ENCODE assay signal across 22 cellular contexts in the genomic region with DNA sequence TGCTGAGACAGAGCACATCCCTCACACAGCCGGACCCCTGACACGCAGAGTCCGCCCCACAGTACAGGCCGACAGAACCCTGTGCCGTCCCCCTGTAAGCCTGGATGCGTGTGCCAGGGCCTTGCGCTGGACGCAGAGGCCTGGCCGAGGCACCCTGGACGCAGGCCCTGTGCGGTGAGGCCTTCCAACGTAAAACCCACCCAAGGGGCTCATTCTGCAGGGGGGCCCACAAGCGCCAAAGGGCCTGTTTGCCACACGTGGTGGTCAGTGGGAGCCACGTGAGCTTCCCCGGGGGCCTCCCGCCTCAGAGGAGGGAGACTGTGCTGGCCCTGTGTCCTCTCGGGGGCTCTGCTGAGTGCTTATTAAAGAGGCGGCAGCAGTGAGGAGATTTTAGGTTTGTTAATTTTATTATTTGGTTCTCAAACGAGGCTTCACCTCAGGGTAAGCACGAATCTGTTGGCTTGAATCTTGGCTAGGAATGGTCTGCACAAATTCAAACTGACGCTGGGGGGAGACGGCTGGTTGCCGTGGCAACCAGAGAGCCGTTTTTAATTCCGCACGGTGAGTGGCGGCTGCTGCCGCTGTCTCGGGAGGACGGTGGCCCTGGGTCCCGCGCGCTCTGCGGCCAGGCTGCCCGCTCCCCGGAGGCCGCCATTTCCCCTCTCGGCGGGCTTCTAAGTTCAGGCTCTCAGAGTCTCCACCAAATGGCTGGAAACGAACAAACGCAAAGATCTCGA. TPM values are rescaled to one million over a fixed set of nuclear protein-coding genes. Genes with fewer than 3 reads are reported as not detected.
DNase-seq lines count a peak whose midpoint lies in the region; ATAC-seq, FAIRE-seq and TF ChIP-seq lines count a peak whose summit lies in the region.
"Had no signal": no experiment of that assay in that cellular context is flagged by ENCODE, and none has a peak within 500 bp of the region (broad histone marks: within the 10 kb centered on the region; RNA-seq: fewer than 3 reads in every experiment).

No MANE protein-coding gene starts in this region.

- in situ Hi-C loops in HepG2 (cut with HindIII; ENCODE audit: extremely low pct_ligation_motif_present, low pct_unique_long_range_greater_than_20kb): no loop called here

- H3K79me1 ChIP-seq in H1 (ENCODE audit: low read depth, low read length): no peaks in the 10 kb centered on the region

- H4K8ac ChIP-seq in H1 (ENCODE audit: extremely low read depth, insufficient read depth, low read length): no peak overlapping the region

- no peak overlapping the region for H2BK20ac ChIP-seq in H1 (ENCODE audit: low read length)

- no peak overlapping the region for H2AFZ ChIP-seq in HepG2 (ENCODE audit: low read length)
- H2AFZ ChIP-seq in H1 (ENCODE audit: low read length): no peak overlapping the region

- H3K14ac ChIP-seq in H1 (ENCODE audit: insufficient read length): no peak overlapping the region

- no TSS peak for BruUV-seq in HepG2 (replicated peaks; lab: Mats Ljungman, UMichigan)

- H2BK120ac ChIP-seq in H1 (replicated peaks; ENCODE audit: low read depth, low read length): no peak overlapping the region

- H3K4ac ChIP-seq in H1 (replicated peaks; ENCODE audit: insufficient read length, low read depth, low read length): no peak overlapping the region

- H4K20me1 ChIP-seq in HepG2 (ENCODE audit: insufficient read depth, low read length): peaks cover 6% of the 10 kb centered on the region; the same call in 1 of the 2 replicates
- peaks cover 2 to 6% of the 10 kb centered on the region in 2 experiments for H4K20me1 ChIP-seq in H1 (replicated peaks in 1 of 2; ENCODE audit: control insufficient read depth in 1 of 2, insufficient read depth in 2 of 2, low read length in 2 of 2)

- H2AK5ac ChIP-seq in H1 (ENCODE audit: low read depth, low read length): no peak overlapping the region

- H3K9me3 ChIP-seq in HepG2 (ENCODE audit: low read length) (no peaks in the 10 kb centered on the region), right lobe of liver (no peaks in the 10 kb centered on the region), H1 (ENCODE audit: insufficient read depth in 2 of 2, low read depth in 1 of 2, low read length in 1 of 2) (no peaks in the 10 kb centered on the region)
- H3K9me3 ChIP-seq: HAP-1, SJSA1 had no signal

- no peak for ATAC-seq in HepG2
- ATAC-seq in right lobe of liver: no peak
- ATAC-seq: CD8-positive, alpha-beta T cell had no signal

- H3K9ac ChIP-seq in HepG2 (ENCODE audit: insufficient read depth, low read depth, low read length): no peak overlapping the region
- no peak overlapping the region for H3K9ac ChIP-seq in H1 (replicated peaks in 1 of 4; ENCODE audit: extremely low read depth in 1 of 4, low read depth in 3 of 4, low read length in 3 of 4)

- peaks cover 18 to 71% of the 10 kb centered on the region in 2 experiments for H3K27me3 ChIP-seq in HepG2 (ENCODE audit: control insufficient read depth in 1 of 2, insufficient read depth in 2 of 2, low read length in 2 of 2)
- H3K27me3 ChIP-seq in right lobe of liver: peaks cover 0 to 5% of the 10 kb centered on the region in 2 donors
- H3K27me3 ChIP-seq in H1 (replicated peaks in 1 of 4; ENCODE audit: control insufficient read depth in 3 of 4, extremely low read depth in 1 of 4, insufficient read depth in 3 of 4, low read length in 3 of 4): peaks cover 9 to 19% (median 17%) of the 10 kb centered on the region in 4 experiments

- no peak overlapping the region for H3K18ac ChIP-seq in H1 (ENCODE audit: extremely low read depth, low read length)

- no peak overlapping the region for H3K56ac ChIP-seq in H1 (replicated peaks; ENCODE audit: insufficient read length, low read depth, low read length)

- H3K36me3 ChIP-seq in HepG2 (replicated peaks in 1 of 2; ENCODE audit: control insufficient read depth in 1 of 2, insufficient read depth in 2 of 2, low read length in 2 of 2): no peaks in the 10 kb centered on the region
- no peaks in the 10 kb centered on the region for H3K36me3 ChIP-seq in right lobe of liver
- no peaks in the 10 kb centered on the region for H3K36me3 ChIP-seq in H1 (ENCODE audit: control insufficient read depth in 2 of 4, insufficient read depth in 4 of 4, low read length in 3 of 4)
- H3K36me3 ChIP-seq: HAP-1, SJSA1 had no signal

- no peak overlapping the region for H4K5ac ChIP-seq in H1 (ENCODE audit: insufficient read length, low read depth, low read length)

- DNase-seq in HepG2 (ENCODE audit: low spot score) (no peak), right lobe of liver (no peak), H1 (ENCODE audit: low read depth in 1 of 2, low spot score in 2 of 2) (no peak), midbrain (lab: John Stamatoyannopoulos, UW) (peak; percentile 26), GM12891 (ENCODE audit: insufficient read length, low spot score) (no peak), SIG-M5 treated with dmso at 0.1 percent for 504 hours (lab: John Stamatoyannopoulos, UW; ENCODE audit: unreplicated experiment) (no peak)
- DNase-seq in activated naive CD4-positive, alpha-beta T cell treated with Interleukin-2 at 50 U/mL for 16 hours: no peak
- DNase-seq: 8988T; AML-193; CD8-positive, alpha-beta T cell; KG1; NCI-H1092 treated with DMSO at 0.1 percent for 48 hours; NCI-H1436 treated with DMSO at 0.1 percent for 48 hours; NCI-H2029; NCI-H345; NCI-H524; OCI-M1 had no signal

- H3K4me3 ChIP-seq in HepG2 (replicated peaks in 1 of 3; ENCODE audit: insufficient read depth in 1 of 3, low read depth in 2 of 3, low read length in 3 of 3): no peak overlapping the region
- H3K4me3 ChIP-seq in right lobe of liver: no peak overlapping the region
- H3K4me3 ChIP-seq in H1 (ENCODE audit: extremely low read depth in 1 of 4, insufficient read depth in 2 of 4, low read depth in 3 of 4, low read length in 4 of 4): no peak overlapping the region
- H3K4me3 ChIP-seq: HAP-1, SJSA1 had no signal

- no peak overlapping the region for H3K23ac ChIP-seq in H1 (ENCODE audit: insufficient read length)

- no peak for TF ChIP-seq EP300 in HepG2 (IDR thresholded peaks at IDR 0.05; ENCODE audit: low read depth in 2 of 2, low read length in 2 of 2)
- no peak for TF ChIP-seq EP300 in HepG2 (CRISPR knock-in tag; IDR thresholded peaks at IDR 0.05; ENCODE audit: borderline replicate concordance)
- TF ChIP-seq EP300 in H1 (IDR thresholded peaks at IDR 0.05; ENCODE audit: borderline replicate concordance in 1 of 2, low read depth in 2 of 2, low read length in 2 of 2): no peak

- WGBS in HepG2 (ENCODE audit: low lambda C conversion rate): 22% methylated on average over 13 of the region's 43 CpGs
- WGBS in right lobe of liver (ENCODE audit: insufficient coverage, low coverage, low lambda C conversion rate, missing lambda C conversion rate): 48% methylated on average over 20 of the region's 43 CpGs
- 83% methylated on average over 35 of the region's 43 CpGs; no CpG with 5 or more reads in 1 of the 2 experiments for WGBS in H1 (ENCODE audit: extremely low coverage in 1 of 2, insufficient coverage in 1 of 2, insufficient read length in 1 of 2, insufficient replicate concordance in 2 of 2, low coverage in 1 of 2, low lambda C conversion rate in 2 of 2, missing lambda C conversion rate in 1 of 2), 2 experiments

- intact Hi-C loops in HepG2 (cut with micrococcal nuclease; ENCODE audit: unreplicated experiment): no loop called here
- intact Hi-C loops in right lobe of liver (cut with DNase I): no loop called here

- H3K27ac ChIP-seq in HepG2 (ENCODE audit: extremely low read length, insufficient read depth, low read length) (no peak overlapping the region), right lobe of liver (no peak overlapping the region), H1 (ENCODE audit: low read depth, low read length) (no peak overlapping the region), temporal lobe (ENCODE audit: low read depth, low read length) (peak overlapping the region; percentile 78)
- H3K27ac ChIP-seq: SJSA1 had no signal

- no peak for FAIRE-seq in HepG2 (lab: Jason Lieb, UNC)
- FAIRE-seq in H1 (lab: Jason Lieb, UNC): no peak
- no peak for FAIRE-seq in GM12891 (lab: Jason Lieb, UNC)
- FAIRE-seq: RCC 7860 had no signal

- CTCF ChIA-PET in HepG2 (lab: Yijun Ruan, JAX; ENCODE audit: low intra/inter-chr PET ratio, low total read pairs) (no interaction called here), H1 (lab: Charles Lee; ENCODE audit: partially characterized antibody) (interaction anchor here (1.6 kb wide), 1 partner anchor 10 kb away, joined by 3 read pairs; no protein-coding TSS in a partner anchor)

- H2BK15ac ChIP-seq in H1 (ENCODE audit: low read length): no peak overlapping the region

- POLR2A ChIA-PET in HepG2 (lab: Yijun Ruan, JAX): no interaction called here
- POLR2A ChIA-PET in H1 (lab: Charles Lee; ENCODE audit: partially characterized antibody): no interaction called here

- TF ChIP-seq POLR2A in HepG2 (IDR thresholded peaks at IDR 0.05; ENCODE audit: insufficient read depth in 1 of 2, low read depth in 2 of 2, low read length in 2 of 2) (no peak), right lobe of liver (IDR thresholded peaks at IDR 0.05) (no peak), H1 (IDR thresholded peaks at IDR 0.05; ENCODE audit: control extremely low read depth in 1 of 2, low read depth in 2 of 2, low read length in 2 of 2) (no peak), GM12891 (IDR thresholded peaks at IDR 0.05; ENCODE audit: low read depth, low read length) (no peak)

- TF ChIP-seq RAD21 in HepG2 (CRISPR knock-in tag; IDR thresholded peaks at IDR 0.05) (no peak), H1 (IDR thresholded peaks at IDR 0.05 in 1 of 2, conservative IDR thresholded peaks at IDR 0.05 in 1 of 2; ENCODE audit: low read depth in 2 of 2, low read length in 2 of 2) (no peak)

- H3K23me2 ChIP-seq in H1 (ENCODE audit: low read depth, low read length): peaks cover 4% of the 10 kb centered on the region; the same call in 1 of the 2 replicates

- H3K4me2 ChIP-seq in HepG2 (ENCODE audit: low read depth, low read length) (no peak overlapping the region), H1 (ENCODE audit: insufficient read depth in 1 of 2, low read depth in 2 of 2, low read length in 2 of 2) (no peak overlapping the region)

- H2BK12ac ChIP-seq in H1 (ENCODE audit: low read depth, low read length): no peak overlapping the region

- H4K91ac ChIP-seq in H1 (replicated peaks; ENCODE audit: insufficient read length, low read length): no peak overlapping the region

- H3K79me2 ChIP-seq in HepG2 (ENCODE audit: insufficient read depth, low read length): no peaks in the 10 kb centered on the region
- no peaks in the 10 kb centered on the region for H3K79me2 ChIP-seq in H1 (ENCODE audit: control insufficient read depth in 1 of 2, insufficient read depth in 2 of 2, low read length in 2 of 2)

- TF ChIP-seq CTCF in HepG2 (CRISPR knock-in tag; IDR thresholded peaks at IDR 0.05) (no peak), right lobe of liver (IDR thresholded peaks at IDR 0.05) (no peak), H1 (IDR thresholded peaks at IDR 0.05; ENCODE audit: control extremely low read depth in 1 of 3, insufficient read depth in 1 of 3, low read depth in 1 of 3, low read length in 3 of 3) (no peak)

- H3K4me1 ChIP-seq in HepG2 (ENCODE audit: insufficient read depth, low read length) (no peaks in the 10 kb centered on the region), right lobe of liver (peaks cover 0 to 1% (median 0%) of the 10 kb centered on the region in 4 donors), H1 (replicated peaks in 1 of 4; ENCODE audit: control insufficient read depth in 3 of 4, insufficient read depth in 4 of 4, low read length in 3 of 4) (no peaks in the 10 kb centered on the region; a peak in 2 of 7 replicates)
- H3K4me1 ChIP-seq: HAP-1, SJSA1 had no signal

- H2BK5ac ChIP-seq in H1 (ENCODE audit: low read depth, low read length): no peak overlapping the region

RNA-seq across cellular contexts. Expression of gene ADGRA1, which starts 4.9 kb away (rescaled TPM):
- total RNA-seq in HepG2 (2016; rRNA removed; fragmentation: Illumina TruSeq; extraction: Trizol) (not detected in 2 replicates), right lobe of liver (under 1 TPM in 5 of 6 experiments, not detected in 1; 0.10 to 0.46 (median 0.16) TPM), temporal lobe (3.9 TPM)
- not detected in 2 replicates for total RNA-seq in HepG2 (2016; cell fraction: cytosol; rRNA removed; fragmentation: Illumina TruSeq; extraction: Trizol; ENCODE audit: low read depth)
- total RNA-seq in HepG2 (2016; cell fraction: insoluble cytoplasmic fraction; rRNA removed; fragmentation: Illumina TruSeq; extraction: Trizol): not detected in 2 replicates
- total RNA-seq in HepG2 (2016; cell fraction: membrane; rRNA removed; fragmentation: Illumina TruSeq; extraction: Trizol): not detected in 2 replicates
- total RNA-seq in HepG2 (2016; cell fraction: nucleus; rRNA removed; fragmentation: Illumina TruSeq; extraction: Trizol): not detected in 2 replicates
- polyA plus RNA-seq in HepG2 (2011; rRNA removed) (not detected in 2 replicates), H1 (2011; rRNA removed) (0.21 and 0.24 TPM in 2 replicates)
- polyA plus RNA-seq in HepG2 (2011; cell fraction: cytosol; rRNA removed): not detected in 2 replicates
- not detected in 2 replicates for polyA plus RNA-seq in HepG2 (2011; cell fraction: nucleus; rRNA removed)
- not detected in 2 replicates for polyA plus RNA-seq in HepG2 (2012)
- polyA plus RNA-seq in HepG2 (2016; cell fraction: cytosol; fragmentation: Illumina TruSeq; extraction: Trizol; ENCODE audit: low read depth): not detected in 2 replicates
- not detected in 2 replicates for polyA plus RNA-seq in HepG2 (2016; cell fraction: insoluble cytoplasmic fraction; fragmentation: Illumina TruSeq; extraction: Trizol; ENCODE audit: low read depth)
- polyA plus RNA-seq in HepG2 (2016; cell fraction: membrane; fragmentation: Illumina TruSeq; extraction: Trizol; ENCODE audit: low read depth): not detected in 2 replicates
- not detected in 2 replicates for polyA plus RNA-seq in HepG2 (2016; cell fraction: nucleus; fragmentation: Illumina TruSeq; extraction: Trizol; ENCODE audit: insufficient read depth, low read depth)
- polyA minus RNA-seq in HepG2 (2011; rRNA and poly(A)+ RNA removed; ENCODE audit: low replicate concordance): not detected in 2 replicates
- polyA minus RNA-seq in HepG2 (2011; cell fraction: cytosol; rRNA and poly(A)+ RNA removed): not detected in 2 replicates
- not detected in 2 replicates for polyA minus RNA-seq in HepG2 (2011; cell fraction: nucleus; rRNA and poly(A)+ RNA removed)
- 0.08 and 0.17 TPM in 2 replicates for total RNA-seq in H1 (2021; fragmentation: NEBNext Ultra II Directional; extraction: Animal tissue kit (Norgen Biotek cat#: 25700))
- polyA plus RNA-seq in H1 (2011; cell fraction: cytosol; rRNA removed): 0.18 TPM
- polyA plus RNA-seq in H1 (2011; cell fraction: nucleus; rRNA removed): 0.19 TPM
- 0.14 to 0.27 TPM (median 0.23 TPM) in 4 replicates for polyA plus RNA-seq in H1 (2012, experiment 1 of 2)
- 0.13 TPM for polyA plus RNA-seq in H1 (2012, experiment 2 of 2)
- polyA plus RNA-seq in H1 (2013, experiment 1 of 2): 0.06 TPM
- 0.09 TPM for polyA plus RNA-seq in H1 (2013, experiment 2 of 2)
- polyA minus RNA-seq in H1 (2011; rRNA and poly(A)+ RNA removed): 0.07 and 0.09 TPM in 2 replicates
- polyA minus RNA-seq in H1 (2011; cell fraction: cytosol; rRNA and poly(A)+ RNA removed): 0.59 TPM
- 0.30 TPM for polyA minus RNA-seq in H1 (2011; cell fraction: nucleus; rRNA and poly(A)+ RNA removed)
- not detected for polyA plus RNA-seq in GM12891 (2012; ENCODE audit: low read depth, missing spikeins)
- total RNA-seq: CD8-positive, alpha-beta T cell; SJSA1 had no signal
- polyA plus RNA-seq: AG04450 had no signal

Comparison
In these comparisons a context has a peak if more than half of its experiments do, and no peak if none do; other contexts are left out.
1. Of the 41 proteins assayed by ChIP-seq in both HepG2 and H1: peak only in HepG2: none; only in H1: YY1; in both: none; in neither: 40.